In the genomic region with DNA sequence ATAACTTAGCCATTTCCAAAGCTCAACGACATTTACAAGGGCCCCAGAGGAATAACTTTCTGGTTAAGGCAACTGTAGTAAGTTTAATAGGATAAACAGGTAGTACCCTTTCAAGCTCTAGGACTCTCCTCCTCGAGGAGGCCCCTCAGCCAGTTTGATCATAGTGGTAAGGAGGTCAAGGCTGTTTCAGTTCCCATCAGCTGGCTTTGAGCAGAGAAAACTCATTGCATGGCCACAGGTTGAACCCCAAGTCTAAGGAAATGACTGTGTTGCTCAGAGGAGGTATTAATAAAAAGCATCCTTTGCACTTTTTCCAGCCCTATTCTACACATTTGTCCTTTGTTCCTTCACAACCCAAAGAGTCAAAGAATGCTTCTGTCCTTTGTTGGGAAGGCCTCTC, we compare ENCODE assay signal across 11 cellular contexts. TPM values are rescaled to one million over a fixed set of nuclear protein-coding genes. Genes with fewer than 3 reads are reported as not detected.
DNase-seq lines count a peak whose midpoint lies in the region; ATAC-seq, FAIRE-seq and TF ChIP-seq lines count a peak whose summit lies in the region.
"Had no signal": no experiment of that assay in that cellular context is flagged by ENCODE, and none has a peak within 500 bp of the region (broad histone marks: within the 10 kb centered on the region; RNA-seq: fewer than 3 reads in every experiment).

No MANE protein-coding gene starts in this region.

- peaks cover 10% of the 10 kb centered on the region; the same call in 2 of the 3 replicates for H3K9me3 Mint-ChIP-seq in GM23338
- peaks cover 12% of the 10 kb centered on the region for H3K9me3 Mint-ChIP-seq in CD8-positive, alpha-beta T cell

- H3K79me2 ChIP-seq in parathyroid adenoma (no peaks in the 10 kb centered on the region), GM23338 (replicated peaks; ENCODE audit: insufficient read depth) (no peaks in the 10 kb centered on the region)

- H3K36me3 ChIP-seq in parathyroid adenoma (ENCODE audit: control insufficient read depth, insufficient read depth, low read length) (no peaks in the 10 kb centered on the region), GM23338 (ENCODE audit: insufficient read depth) (no peaks in the 10 kb centered on the region)
- no peaks in the 10 kb centered on the region for H3K36me3 ChIP-seq in CD8-positive, alpha-beta T cell (ENCODE audit: insufficient read depth, low read length)

- no peak overlapping the region for H3K4me2 ChIP-seq in parathyroid adenoma (ENCODE audit: low read length)
- H3K4me2 ChIP-seq in GM23338 = no peak overlapping the region

- H3K9me2 ChIP-seq in GM23338 (ENCODE audit: insufficient read depth) = no peaks in the 10 kb centered on the region

- DNase-seq in GM19238 (ENCODE audit: insufficient read length, low spot score) = peak; percentile 65
- DNase-seq in GM23338 (ENCODE audit: low spot score) = no peak
- DNase-seq in RCC 7860 (ENCODE audit: low spot score) = no peak
- no peak for DNase-seq in CD8-positive, alpha-beta T cell
- no peak for DNase-seq in G401 (ENCODE audit: low spot score)
- DNase-seq: occipital lobe; stimulated activated CD4-positive, alpha-beta T cell treated with anti-CD3 and anti-CD28 coated beads, Interleukin-1b, Interleukin-23, amount 100 ng/mL, for 48 hours had no signal

- in situ Hi-C loops in G401 (cut with HindIII; ENCODE audit: low sequenced_read_pairs) = no loop called here

- no peaks in the 10 kb centered on the region for H3K27me3 ChIP-seq in parathyroid adenoma (ENCODE audit: control insufficient read depth, insufficient read depth, low read length)
- H3K27me3 ChIP-seq in GM23338 (ENCODE audit: insufficient read depth) = no peaks in the 10 kb centered on the region
- H3K27me3 ChIP-seq in CD8-positive, alpha-beta T cell (ENCODE audit: insufficient read depth, low read length) = no peaks in the 10 kb centered on the region

- no peaks in the 10 kb centered on the region for H3K27me3 Mint-ChIP-seq in GM23338 (ENCODE audit: insufficient read depth, low read depth, poor library complexity)
- H3K27me3 Mint-ChIP-seq in CD8-positive, alpha-beta T cell (ENCODE audit: low read depth) = peaks cover 12% of the 10 kb centered on the region

- 0 out of 3 replicates have a peak, but pooled peaks cover 2% of the 10 kb centered on the region for H3K36me3 Mint-ChIP-seq in GM23338 (ENCODE audit: low read depth)
- H3K36me3 Mint-ChIP-seq in CD8-positive, alpha-beta T cell = no peaks in the 10 kb centered on the region

- no peaks in the 10 kb centered on the region for H3K9me3 ChIP-seq in parathyroid adenoma (ENCODE audit: control insufficient read depth, low read length)
- H3K9me3 ChIP-seq in CD8-positive, alpha-beta T cell (ENCODE audit: low read length) = no peaks in the 10 kb centered on the region

- no peaks in the 10 kb centered on the region for H3F3A ChIP-seq in GM23338 (replicated peaks; ENCODE audit: low read depth)

- no peak overlapping the region for H3K27ac Mint-ChIP-seq in GM23338
- no peak overlapping the region for H3K27ac Mint-ChIP-seq in CD8-positive, alpha-beta T cell

- H2AFZ ChIP-seq in parathyroid adenoma = peak overlapping the region; percentile 18
- no peak overlapping the region for H2AFZ ChIP-seq in GM23338

- ATAC-seq in GM21786 (IDR thresholded peaks at IDR 0.05; ENCODE audit: unreplicated experiment) (peak; percentile 55), HG03159 (IDR thresholded peaks at IDR 0.05; ENCODE audit: unreplicated experiment) (peak; percentile 61), GM23338 (no peak)
- no peak for ATAC-seq in CD8-positive, alpha-beta T cell
- ATAC-seq: K562 had no signal

- TF ChIP-seq CTCF in parathyroid adenoma (IDR thresholded peaks at IDR 0.05) (no peak), GM23338 (conservative IDR thresholded peaks at IDR 0.05; ENCODE audit: low read depth in 2 of 2) (no peak)
- TF ChIP-seq CTCF in CD8-positive, alpha-beta T cell (IDR thresholded peaks at IDR 0.05) = no peak

- intact Hi-C loops in CD8-positive, alpha-beta T cell (cut with DNase I, micrococcal nuclease) = no loop called here

- H3K4me1 Mint-ChIP-seq in GM23338 = peaks cover 7% of the 10 kb centered on the region
- H3K4me1 Mint-ChIP-seq in CD8-positive, alpha-beta T cell (ENCODE audit: low read depth) = peaks cover 4% of the 10 kb centered on the region

- no peak overlapping the region for H3K9ac ChIP-seq in parathyroid adenoma

- CTCF ChIA-PET in CD8-positive, alpha-beta T cell (lab: Charles Lee) = interaction anchor here (1.2 kb wide), 1 partner anchor 630 kb away, joined by 3 read pairs; no protein-coding TSS in a partner anchor

- POLR2A ChIA-PET in CD8-positive, alpha-beta T cell (lab: Charles Lee) = interaction anchor here (0.9 to 1.7 kb wide), 2 partner anchors 19 to 620 kb away, joined by 3 read pairs; no protein-coding TSS in a partner anchor

- H4K20me1 ChIP-seq in GM23338 (replicated peaks; ENCODE audit: insufficient read depth) = no peaks in the 10 kb centered on the region

- H3K4me1 ChIP-seq in parathyroid adenoma (no peaks in the 10 kb centered on the region), GM23338 (ENCODE audit: insufficient read depth) (no peaks in the 10 kb centered on the region)
- no peaks in the 10 kb centered on the region for H3K4me1 ChIP-seq in CD8-positive, alpha-beta T cell (ENCODE audit: insufficient read depth, low read length)

- FAIRE-seq in RCC 7860 (lab: Jason Lieb, UNC) = no peak
- FAIRE-seq: K562 had no signal

- no peak overlapping the region for H3K4me3 Mint-ChIP-seq in GM23338
- no peak overlapping the region for H3K4me3 Mint-ChIP-seq in CD8-positive, alpha-beta T cell

- H3K4me3 ChIP-seq in parathyroid adenoma (ENCODE audit: low read depth, low read length) (no peak overlapping the region), GM23338 (no peak overlapping the region)
- H3K4me3 ChIP-seq in CD8-positive, alpha-beta T cell (ENCODE audit: low read depth, low read length) = no peak overlapping the region
- H3K4me3 ChIP-seq: K562 had no signal

- H3K27ac ChIP-seq in parathyroid adenoma = no peak overlapping the region
- no peak overlapping the region for H3K27ac ChIP-seq in GM23338 (ENCODE audit: low read depth)
- H3K27ac ChIP-seq in CD8-positive, alpha-beta T cell (ENCODE audit: low read depth, low read length) = no peak overlapping the region

TF ChIP-seq in GM23338, 12 proteins besides CTCF, POLR2A, EP300 and RAD21:
- no peak for TF ChIP-seq STAT1 (IDR thresholded peaks at IDR 0.05; ENCODE audit: unreplicated experiment)

RNA-seq across cellular contexts. Expression of a gene that starts 53.9 kb away (rescaled TPM):
- total RNA-seq in GM23338 (2014; rRNA removed; shearing (Covaris generic)) = 64.7 and 65.8 TPM in 2 replicates
- 70.7 and 72.6 TPM in 2 replicates for polyA plus RNA-seq in GM23338 (2016; fragmentation: Nextera tagmentation; extraction: Ambion mirVana)
- 10 to 100 TPM; 30.4 to 37.3 TPM for total RNA-seq in CD8-positive, alpha-beta T cell
- 10.2 and 15.1 TPM in 2 replicates for total RNA-seq in G401 (2014; rRNA removed; shearing (Covaris generic))

Comparison
In these comparisons a context has a peak if more than half of its experiments do, and no peak if none do; other contexts are left out.
1. ATAC-seq: peak in GM21786 (single experiment) and HG03159 (single experiment); none in GM23338 (single experiment) and CD8-positive, alpha-beta T cell (single experiment).